ENCODE assay signal across 16 cellular contexts in genomic region chr2:230665263-230665691, GRCh38. TPM values are rescaled to one million over a fixed set of nuclear protein-coding genes. Genes with fewer than 3 reads are reported as not detected.
DNase-seq lines count a peak whose midpoint lies in the region; ATAC-seq, FAIRE-seq and TF ChIP-seq lines count a peak whose summit lies in the region.
"Had no signal": no experiment of that assay in that cellular context is flagged by ENCODE, and none has a peak within 500 bp of the region (broad histone marks: within the 10 kb centered on the region; RNA-seq: fewer than 3 reads in every experiment).

No MANE protein-coding gene starts in this region.

- H3K4me1 ChIP-seq in GM12878 (ENCODE audit: control insufficient read depth, insufficient read depth, low read length) (peaks cover 95% of the 10 kb centered on the region), psoas muscle (peaks cover 49% of the 10 kb centered on the region)
- H3K4me1 ChIP-seq: breast epithelium had no signal

- 8% methylated on average over 8 of the region's 8 CpGs for WGBS in GM12878 (ENCODE audit: insufficient coverage, insufficient replicate concordance, low lambda C conversion rate, missing lambda C conversion rate)
- WGBS in psoas muscle, 3 donors: 54 to 85% (median 76%) methylated on average over 8 of the region's 8 CpGs

- H3K27ac ChIP-seq in GM12878 (ENCODE audit: control insufficient read depth, insufficient read depth) (peak overlapping the region; percentile 91), psoas muscle (no peak overlapping the region)
- H3K27ac ChIP-seq: breast epithelium had no signal

- in situ Hi-C loops in GM12878 (cut with MboI): loop anchor here (10.0 kb wide), 1 partner anchor 290 kb away; no protein-coding TSS in a partner anchor
- in situ Hi-C loops in ACHN (cut with HindIII; ENCODE audit: low pct_ligation_motif_present, low pct_unique_long_range_greater_than_20kb, low sequenced_read_pairs): no loop called here

- H3K9ac ChIP-seq in GM12878 (ENCODE audit: control insufficient read depth, insufficient read depth, low read length): no peak overlapping the region

- no peak for TF ChIP-seq EP300 in GM12878 (IDR thresholded peaks at IDR 0.05; ENCODE audit: borderline replicate concordance in 1 of 2, control insufficient read depth in 1 of 2, low read depth in 2 of 2, low read length in 2 of 2)

- TF ChIP-seq CTCF in GM12878 (IDR thresholded peaks at IDR 0.05 in 2 of 3, conservative IDR thresholded peaks at IDR 0.05 in 1 of 3; ENCODE audit: control insufficient read depth in 2 of 3, extremely low read depth in 1 of 3, insufficient read depth in 1 of 3, low read depth in 3 of 3, low read length in 3 of 3) (no peak), psoas muscle (IDR thresholded peaks at IDR 0.05) (no peak)

- H3K36me3 ChIP-seq in GM12878 (ENCODE audit: control insufficient read depth in 2 of 2, insufficient read depth in 2 of 2, low read length in 1 of 2) (no peaks in the 10 kb centered on the region), psoas muscle (ENCODE audit: insufficient read depth in 1 of 2, low read depth in 1 of 2) (no peaks in the 10 kb centered on the region)
- H3K36me3 ChIP-seq: breast epithelium had no signal

- 0 out of 2 replicates have a peak, but pooled peaks have one; percentile 25 for TF ChIP-seq POLR2A in GM12878 (IDR thresholded peaks at IDR 0.05; ENCODE audit: low read depth, low read length)

- H3K27me3 ChIP-seq in GM12878 (replicated peaks in 1 of 2; ENCODE audit: control insufficient read depth in 2 of 2, insufficient read depth in 2 of 2, low read length in 1 of 2) (no peaks in the 10 kb centered on the region), psoas muscle (ENCODE audit: insufficient read depth in 3 of 3, low read length in 2 of 3) (no peaks in the 10 kb centered on the region)
- H3K27me3 ChIP-seq: breast epithelium had no signal

- BruUV-seq in GM12878 (replicated peaks; lab: Mats Ljungman, UMichigan): no TSS peak

- POLR2A ChIA-PET in GM12878 (lab: Charles Lee): interaction anchor here (0.6 to 3.9 kb wide), 7 partner anchors 15 to 67 kb away, joined by 3 to 23 read pairs (median 4); no protein-coding TSS in a partner anchor

- H3K4me1 Mint-ChIP-seq in activated naive CD4-positive, alpha-beta T cell treated with anti-CD3 and anti-CD28 coated beads for 36 hours (ENCODE audit: low read depth): peaks cover 87% of the 10 kb centered on the region
- H3K4me1 Mint-ChIP-seq in T-helper 1 cell treated with Interleukin-12 subunit alpha and Interleukin-12 subunit beta and Interleukin-4 antibody, amounts not matched to agents 30 μg/mL and 1 μg/mL, for 36 hours (ENCODE audit: low read depth): peaks cover 87% of the 10 kb centered on the region

- H3K36me3 Mint-ChIP-seq in activated naive CD4-positive, alpha-beta T cell treated with anti-CD3 and anti-CD28 coated beads for 36 hours (ENCODE audit: low read depth): no peaks in the 10 kb centered on the region
- peaks cover 6% of the 10 kb centered on the region for H3K36me3 Mint-ChIP-seq in T-helper 1 cell treated with Interleukin-12 subunit alpha and Interleukin-12 subunit beta and Interleukin-4 antibody, amounts not matched to agents 30 μg/mL and 1 μg/mL, for 36 hours (ENCODE audit: low read depth)
- H3K36me3 Mint-ChIP-seq: mesothelial cell of epicardium had no signal

- no peaks in the 10 kb centered on the region for H3K79me2 ChIP-seq in GM12878 (ENCODE audit: control insufficient read depth, insufficient read depth, low read length)

- CTCF ChIA-PET in activated naive CD4-positive, alpha-beta T cell treated with anti-CD3 and anti-CD28 coated beads for 36 hours (lab: Charles Lee): interaction anchor here (0.6 kb wide), 1 partner anchor 84 kb away, joined by 3 read pairs; no protein-coding TSS in a partner anchor
- CTCF ChIA-PET in GM12878 (lab: Yijun Ruan, JAX): interaction anchor here (0.6 to 1.0 kb wide), 2 partner anchors 50 to 771 kb away, joined by 3 read pairs; no protein-coding TSS in a partner anchor

- no peak for DNase-seq in activated naive CD4-positive, alpha-beta T cell treated with anti-CD3 and anti-CD28 coated beads for 36 hours
- no peak for DNase-seq in activated naive CD4-positive, alpha-beta T cell (lab: John Stamatoyannopoulos, UW)
- peak; percentile 73 for DNase-seq in GM12878 (ENCODE audit: low read depth, low spot score)
- peak; percentile 38 for DNase-seq in stimulated activated naive CD8-positive, alpha-beta T cell treated with anti-CD3 and anti-CD28 coated beads, Interleukin-15, Interleukin-2, amounts not matched to agents 100 U/mL and 50 U/mL, for 24 hours
- DNase-seq in ACHN: no peak
- DNase-seq in psoas muscle: no peak
- DNase-seq: endodermal cell, foreskin melanocyte, NCI-H2081 treated with DMSO at 0.1 percent for 48 hours, Right ventricle myocardium superior had no signal

- H3K4me3 Mint-ChIP-seq in activated naive CD4-positive, alpha-beta T cell treated with anti-CD3 and anti-CD28 coated beads for 36 hours: no peak overlapping the region
- H3K4me3 Mint-ChIP-seq in T-helper 1 cell treated with Interleukin-12 subunit alpha and Interleukin-12 subunit beta and Interleukin-4 antibody, amounts not matched to agents 30 μg/mL and 1 μg/mL, for 36 hours: peak overlapping the region; percentile 48
- H3K4me3 Mint-ChIP-seq: endodermal cell, GM23338, mesothelial cell of epicardium had no signal

- H3K4me3 ChIP-seq in GM12878: no peak overlapping the region
- no peak overlapping the region for H3K4me3 ChIP-seq in psoas muscle
- H3K4me3 ChIP-seq: breast epithelium, GM23338 had no signal

- 0 out of 2 replicates have a peak overlapping the region, but pooled peaks have one; percentile 22 for H3K4me2 ChIP-seq in GM12878 (ENCODE audit: control insufficient read depth, insufficient read depth)
- H3K4me2 ChIP-seq: GM23338 had no signal

- FAIRE-seq in GM12878 (lab: Jason Lieb, UNC): no peak
- FAIRE-seq: urothelium cell line had no signal

- H2AFZ ChIP-seq in GM12878 (ENCODE audit: control insufficient read depth, low read depth, low read length): peak overlapping the region; percentile 66

- H3K9me3 ChIP-seq in GM12878 (replicated peaks; ENCODE audit: control insufficient read depth, insufficient read depth, low read length): no peaks in the 10 kb centered on the region
- no peaks in the 10 kb centered on the region for H3K9me3 ChIP-seq in psoas muscle
- H3K9me3 ChIP-seq: breast epithelium had no signal

- RAD21 ChIA-PET in GM12878 (lab: Charles Lee; ENCODE audit: unreplicated experiment): interaction anchor here (1.1 to 5.0 kb wide), 4 partner anchors 16 to 49 kb away, joined by 3 to 36 read pairs (median 19); no protein-coding TSS in a partner anchor

- SMC1A ChIA-PET in GM12878 (lab: Charles Lee; ENCODE audit: uncharacterized antibody, unreplicated experiment): interaction anchor here (1.0 to 8.3 kb wide), 7 partner anchors 7 to 49 kb away, joined by 3 to 117 read pairs (median 8); no protein-coding TSS in a partner anchor

- H4K20me1 ChIP-seq in GM12878 (ENCODE audit: control insufficient read depth, insufficient read depth): no peaks in the 10 kb centered on the region

- no peaks in the 10 kb centered on the region for H3K27me3 Mint-ChIP-seq in activated naive CD4-positive, alpha-beta T cell treated with anti-CD3 and anti-CD28 coated beads for 36 hours (ENCODE audit: low read depth)
- H3K27me3 Mint-ChIP-seq in T-helper 1 cell treated with Interleukin-12 subunit alpha and Interleukin-12 subunit beta and Interleukin-4 antibody, amounts not matched to agents 30 μg/mL and 1 μg/mL, for 36 hours (ENCODE audit: low read depth): no peaks in the 10 kb centered on the region

- ATAC-seq in GM12878 (no peak), psoas muscle (no peak), HG02623 (IDR thresholded peaks at IDR 0.05; ENCODE audit: unreplicated experiment) (no peak)
- no peak for ATAC-seq in stimulated activated naive CD8-positive, alpha-beta T cell treated with anti-CD3 and anti-CD28 coated beads, Interleukin-15, Interleukin-2, amounts not matched to agents 100 U/mL and 50 U/mL, for 24 hours
- ATAC-seq: GM23338 had no signal

- no peaks in the 10 kb centered on the region for H3K9me3 Mint-ChIP-seq in activated naive CD4-positive, alpha-beta T cell treated with anti-CD3 and anti-CD28 coated beads for 36 hours
- H3K9me3 Mint-ChIP-seq in T-helper 1 cell treated with Interleukin-12 subunit alpha and Interleukin-12 subunit beta and Interleukin-4 antibody, amounts not matched to agents 30 μg/mL and 1 μg/mL, for 36 hours: no peaks in the 10 kb centered on the region
- H3K9me3 Mint-ChIP-seq: endodermal cell, GM23338, mesothelial cell of epicardium had no signal

- TF ChIP-seq RAD21 in GM12878 (IDR thresholded peaks at IDR 0.05; ENCODE audit: insufficient read depth, low read depth, low read length): no peak

- intact Hi-C loops in activated naive CD4-positive, alpha-beta T cell treated with anti-CD3 and anti-CD28 coated beads for 36 hours (cut with micrococcal nuclease): no loop called here
- intact Hi-C loops in GM12878 (cut with micrococcal nuclease; ENCODE audit: unreplicated experiment) (loop anchor here (10.0 kb wide), 2 partner anchors 280 to 310 kb away; no protein-coding TSS in a partner anchor), psoas muscle (cut with DNase I) (no loop called here)

- peak overlapping the region; percentile 38 for H3K27ac Mint-ChIP-seq in activated naive CD4-positive, alpha-beta T cell treated with anti-CD3 and anti-CD28 coated beads for 36 hours
- peak overlapping the region; percentile 100 for H3K27ac Mint-ChIP-seq in T-helper 1 cell treated with Interleukin-12 subunit alpha and Interleukin-12 subunit beta and Interleukin-4 antibody, amounts not matched to agents 30 μg/mL and 1 μg/mL, for 36 hours
- H3K27ac Mint-ChIP-seq: endodermal cell, mesothelial cell of epicardium had no signal

RNA-seq across cellular contexts. Expression of gene CAB39, which starts 47.4 kb away (rescaled TPM):
- total RNA-seq in activated naive CD4-positive, alpha-beta T cell treated with anti-CD3 and anti-CD28 coated beads for 36 hours: 10 to 100 TPM; 86.6 to 97.5 TPM
- 112 and 114 TPM in 2 replicates for total RNA-seq in GM12878 (2013; cell fraction: nucleolus; rRNA removed)
- total RNA-seq in GM12878 (2014; rRNA removed): 65.0 and 66.7 TPM in 2 replicates
- total RNA-seq in GM12878 (2014; rRNA removed; fragmentation: Illumina TruSeq; extraction: Trizol): 88.0 and 90.4 TPM in 2 replicates
- total RNA-seq in GM12878 (2021): 76.0 and 78.6 TPM in 2 replicates
- polyA plus RNA-seq in GM12878 (2011; ENCODE audit: low read depth): 28.1 TPM
- 129 and 157 TPM in 2 replicates for polyA plus RNA-seq in GM12878 (2011; rRNA removed)
- 49.4 and 63.1 TPM in 2 replicates for polyA plus RNA-seq in GM12878 (2011; cell fraction: cytosol; rRNA removed)
- 53.4 and 55.1 TPM in 2 replicates for polyA plus RNA-seq in GM12878 (2011; cell fraction: nucleus; rRNA removed)
- 36.8 and 45.6 TPM in 2 replicates for polyA plus RNA-seq in GM12878 (2012)
- polyA plus RNA-seq in GM12878 (2014; fragmentation: Illumina TruSeq; extraction: Trizol): 86.0 and 90.8 TPM in 2 replicates
- polyA plus RNA-seq in GM12878 (2014; fragmentation: Nextera tagmentation; extraction: Ambion mirVana): 10 to 100 TPM; 37.2 to 42.8 TPM
- 54.8 and 59.9 TPM in 2 replicates for polyA plus RNA-seq in GM12878 (2014; rRNA removed)
- 10 to 100 TPM; 13.3 to 60.8 TPM for polyA plus RNA-seq in GM12878 (2016; fragmentation: Nextera tagmentation; extraction: Ambion mirVana)
- polyA minus RNA-seq in GM12878 (2011; rRNA and poly(A)+ RNA removed): 119 and 163 TPM in 2 replicates
- 63.6 and 69.4 TPM in 2 replicates for polyA minus RNA-seq in GM12878 (2011; cell fraction: cytosol; rRNA and poly(A)+ RNA removed)
- polyA minus RNA-seq in GM12878 (2011; cell fraction: nucleus; rRNA and poly(A)+ RNA removed): 36.1 and 66.9 TPM in 2 replicates
- total RNA-seq in psoas muscle: 100 to 1,000 TPM; 107 to 139 (median 128) TPM
- 100 to 1,000 TPM in 1 of 3 donors, 10 to 100 TPM in 2; 36.0 to 166 (median 55.3) TPM for polyA plus RNA-seq in psoas muscle

Comparison
In these comparisons a context has a peak if more than half of its experiments do, and no peak if none do; other contexts are left out.
1. DNase-seq: peak in GM12878 (single experiment) and stimulated activated naive CD8-positive, alpha-beta T cell treated with anti-CD3 and anti-CD28 coated beads, Interleukin-15, Interleukin-2, amounts not matched to agents 100 U/mL and 50 U/mL, for 24 hours (single experiment); none in activated naive CD4-positive, alpha-beta T cell treated with anti-CD3 and anti-CD28 coated beads for 36 hours (single experiment), activated naive CD4-positive, alpha-beta T cell (0 of 4), ACHN (single experiment) and psoas muscle (0 of 2).